Comparison of ENCODE assay signal across 8 cellular contexts in genomic region chr11:85810871-85811611, GRCh38. TPM values are rescaled to one million over a fixed set of nuclear protein-coding genes. Genes with fewer than 3 reads are reported as not detected.
DNase-seq lines count a peak whose midpoint lies in the region; ATAC-seq lines count a peak whose summit lies in the region.

TSS of gene SYTL2 (minus strand) at chr11:85811141. CDS start at chr11:85757725, 53,416 bp downstream.

- no peaks in the 10 kb centered on the region for H3K36me3 ChIP-seq in mesenchymal stem cell (ENCODE audit: control insufficient read depth in 1 of 2, insufficient read depth in 2 of 2, low read depth in 1 of 2, low read length in 2 of 2)

- peak within 1 kb of the TSS; percentile 73 to 84 for H3K4me3 ChIP-seq in mesenchymal stem cell (ENCODE audit: insufficient read depth in 1 of 2, low read depth in 1 of 2, low read length in 2 of 2)

- H3K4ac ChIP-seq in mesenchymal stem cell (ENCODE audit: low read depth in 1 of 2, low read length in 2 of 2), result no peak within 1 kb of the TSS

- H4K91ac ChIP-seq in mesenchymal stem cell (ENCODE audit: low read length), result no peak within 1 kb of the TSS

- peak within 1 kb of the TSS; percentile 83 for H2AFZ ChIP-seq in mesenchymal stem cell (ENCODE audit: low read depth, low read length)

- peak; percentile 12 for DNase-seq in A172 (ENCODE audit: low spot score)
- peak; percentile 54 for DNase-seq in NCI-H460 (ENCODE audit: extremely low read depth, low read depth)
- peak; percentile 89 for DNase-seq in activated CD8-positive, alpha-beta memory T cell treated with anti-CD3 and anti-CD28 coated beads for 24 hours
- DNase-seq in effector CD8-positive, alpha-beta T cell (lab: John Stamatoyannopoulos, UW), result peak; percentile 57
- peak; percentile 54 for DNase-seq in mesenchymal stem cell
- peak; percentile 47 to 65 (median 48) for DNase-seq in stimulated activated CD4-positive, alpha-beta T cell treated with anti-CD3 and anti-CD28 coated beads, TNF-alpha, amount 100 ng/mL, for 48 hours (ENCODE audit: low read depth in 3 of 3)

- H3K4me1 ChIP-seq in mesenchymal stem cell (ENCODE audit: control insufficient read depth, insufficient read depth, low read depth, low read length), result peaks cover 12% of the 10 kb centered on the region

- peak within 1 kb of the TSS; percentile 73 for H3K9ac ChIP-seq in mesenchymal stem cell (ENCODE audit: low read length)

- peak within 1 kb of the TSS in 1 of 2 experiments; percentile 28 for H3K18ac ChIP-seq in mesenchymal stem cell (ENCODE audit: low read depth in 1 of 2, low read length in 2 of 2)

- no peaks in the 10 kb centered on the region for H3K27me3 ChIP-seq in mesenchymal stem cell (ENCODE audit: control insufficient read depth in 1 of 2, insufficient read depth in 1 of 2, low read length in 2 of 2)

- no peak within 1 kb of the TSS for H3K14ac ChIP-seq in mesenchymal stem cell (ENCODE audit: low read length in 2 of 2)

- H3K27ac ChIP-seq in mesenchymal stem cell (ENCODE audit: low read length, poor library complexity, severe bottlenecking), result no peak within 1 kb of the TSS

- ATAC-seq in GM18520 (IDR thresholded peaks at IDR 0.05; ENCODE audit: unreplicated experiment), result peak; percentile 80
- ATAC-seq in HG03039 (IDR thresholded peaks at IDR 0.05; ENCODE audit: unreplicated experiment), result peak; percentile 84

- H3K9me3 ChIP-seq in mesenchymal stem cell (ENCODE audit: control insufficient read depth, low read length), result no peaks in the 10 kb centered on the region

- no peak within 1 kb of the TSS for H2AK5ac ChIP-seq in mesenchymal stem cell (ENCODE audit: low read length, severe bottlenecking)

- no peak within 1 kb of the TSS for H2BK5ac ChIP-seq in mesenchymal stem cell (ENCODE audit: low read depth, low read length, poor library complexity, severe bottlenecking)

- H3K4me2 ChIP-seq in mesenchymal stem cell (ENCODE audit: low read length, poor library complexity, severe bottlenecking), result peak within 1 kb of the TSS; percentile 98

- H4K8ac ChIP-seq in mesenchymal stem cell (ENCODE audit: low read length), result no peak within 1 kb of the TSS

- peaks cover 3% of the 10 kb centered on the region for H3K79me1 ChIP-seq in mesenchymal stem cell (replicated peaks; ENCODE audit: low read length, poor library complexity, severe bottlenecking)

- peak within 1 kb of the TSS in 1 of 2 experiments; percentile 29 for H2BK12ac ChIP-seq in mesenchymal stem cell (ENCODE audit: low read length in 2 of 2)

- H2BK15ac ChIP-seq in mesenchymal stem cell (ENCODE audit: low read depth, poor library complexity, severe bottlenecking), result no peak within 1 kb of the TSS

- peak within 1 kb of the TSS in 1 of 2 experiments; percentile 64 for H3K23ac ChIP-seq in mesenchymal stem cell (ENCODE audit: low read length in 2 of 2)

- no peak within 1 kb of the TSS for H2BK120ac ChIP-seq in mesenchymal stem cell (ENCODE audit: low read depth, low read length)

- WGBS in mesenchymal stem cell, result under 1% methylated on average over 61 of the region's 72 CpGs

RNA-seq across cellular contexts. Expression of gene SYTL2, which starts in this region (rescaled TPM):
- total RNA-seq in A172 (2014; rRNA removed; shearing (Covaris generic)), result 39.2 and 52.2 TPM in 2 replicates
- 36.4 and 39.2 TPM in 2 replicates for total RNA-seq in NCI-H460 (2014; rRNA removed; shearing (Covaris generic))
- polyA plus RNA-seq in NCI-H460 (2014; cell fraction: nucleus; rRNA removed), result 62.7 and 64.2 TPM in 2 replicates
- polyA plus RNA-seq in mesenchymal stem cell (2013, experiment 1 of 2), result 2.3 TPM
- 2.1 TPM for polyA plus RNA-seq in mesenchymal stem cell (2013, experiment 2 of 2)

Comparison
In these comparisons a context has a peak if more than half of its experiments do, and no peak if none do; other contexts are left out.
1. DNase-seq: peak in every context shown above with its lines; median percentile 89 in activated CD8-positive, alpha-beta memory T cell treated with anti-CD3 and anti-CD28 coated beads for 24 hours; 57 in effector CD8-positive, alpha-beta T cell; 54 in NCI-H460; 54 in mesenchymal stem cell; 48 in stimulated activated CD4-positive, alpha-beta T cell treated with anti-CD3 and anti-CD28 coated beads, TNF-alpha, amount 100 ng/mL, for 48 hours; 12 in A172.